9 cellular contexts compared by ENCODE assay signal in genomic region chr17:2124391-2124790, GRCh38.
DNase-seq lines count a peak whose midpoint lies in the region; ATAC-seq lines count a peak whose summit lies in the region.
"Had no signal": no experiment of that assay in that cellular context is flagged by ENCODE, and none has a peak within 500 bp of the region (broad histone marks: within the 10 kb centered on the region; RNA-seq: fewer than 3 reads in every experiment).

No MANE protein-coding gene starts in this region.

- ATAC-seq in right cardiac atrium (no peak), HG03378 (IDR thresholded peaks at IDR 0.05; ENCODE audit: unreplicated experiment) (no peak)

- H3K4me1 ChIP-seq in right cardiac atrium (ENCODE audit: control insufficient read depth, insufficient read depth, low read length) (peaks cover 18% of the 10 kb centered on the region), skeletal muscle tissue (ENCODE audit: control insufficient read depth in 3 of 3, insufficient read depth in 3 of 3, low read length in 3 of 3) (peaks cover 23 to 25% (median 24%) of the 10 kb centered on the region in 3 donors)

- WGBS in right cardiac atrium: 67% methylated on average over 6 of the region's 6 CpGs

- H3K4me3 ChIP-seq in right cardiac atrium (ENCODE audit: low read length): no peak overlapping the region
- H3K4me3 ChIP-seq in skeletal muscle tissue (ENCODE audit: low read length in 3 of 3): no peak overlapping the region

- DNase-seq in ELR (ENCODE audit: low read depth): peak; percentile 87
- DNase-seq in NCI-H69 (lab: John Stamatoyannopoulos, UW): peak; percentile 17
- DNase-seq in right cardiac atrium: no peak
- DNase-seq in KG1 (lab: John Stamatoyannopoulos, UW): no peak
- no peak for DNase-seq in activated effector memory CD4-positive, alpha-beta T cell treated with Interleukin-2 at 50 U/mL for 16 hours
- DNase-seq: DMS53, SHP77 had no signal

- peaks cover 0 to 5% (median 0%) of the 10 kb centered on the region in 3 donors for H3K36me3 ChIP-seq in skeletal muscle tissue (ENCODE audit: control insufficient read depth in 3 of 3, insufficient read depth in 3 of 3, low read length in 3 of 3)

- H3K27ac ChIP-seq in right cardiac atrium (ENCODE audit: low read length) (peak overlapping the region; percentile 82), skeletal muscle tissue (ENCODE audit: low read depth, low read length) (peak overlapping the region; percentile 67)

- H3K27me3 ChIP-seq in right cardiac atrium (ENCODE audit: control insufficient read depth, insufficient read depth): no peaks in the 10 kb centered on the region
- H3K27me3 ChIP-seq in skeletal muscle tissue (ENCODE audit: control insufficient read depth in 3 of 3, insufficient read depth in 3 of 3, low read length in 3 of 3): no peaks in the 10 kb centered on the region

- intact Hi-C loops in right cardiac atrium (cut with DNase I): loop anchor here in 1 of 4 donors (10.0 kb wide), 1 partner anchor 60 kb away; no protein-coding TSS in a partner anchor

- no peak overlapping the region for H3K9ac ChIP-seq in skeletal muscle tissue (ENCODE audit: low read depth in 1 of 3, low read length in 3 of 3)

- H3K9me3 ChIP-seq in right cardiac atrium (ENCODE audit: control insufficient read depth, low read length): no peaks in the 10 kb centered on the region
- no peaks in the 10 kb centered on the region for H3K9me3 ChIP-seq in skeletal muscle tissue (ENCODE audit: control insufficient read depth in 3 of 3, low read length in 3 of 3)

Comparison
In these comparisons a context has a peak if more than half of its experiments do, and no peak if none do; other contexts are left out.
1. DNase-seq: peak in ELR (single experiment) and NCI-H69 (single experiment); none in right cardiac atrium (0 of 3), KG1 (single experiment) and activated effector memory CD4-positive, alpha-beta T cell treated with Interleukin-2 at 50 U/mL for 16 hours (single experiment).